In the genomic region with DNA sequence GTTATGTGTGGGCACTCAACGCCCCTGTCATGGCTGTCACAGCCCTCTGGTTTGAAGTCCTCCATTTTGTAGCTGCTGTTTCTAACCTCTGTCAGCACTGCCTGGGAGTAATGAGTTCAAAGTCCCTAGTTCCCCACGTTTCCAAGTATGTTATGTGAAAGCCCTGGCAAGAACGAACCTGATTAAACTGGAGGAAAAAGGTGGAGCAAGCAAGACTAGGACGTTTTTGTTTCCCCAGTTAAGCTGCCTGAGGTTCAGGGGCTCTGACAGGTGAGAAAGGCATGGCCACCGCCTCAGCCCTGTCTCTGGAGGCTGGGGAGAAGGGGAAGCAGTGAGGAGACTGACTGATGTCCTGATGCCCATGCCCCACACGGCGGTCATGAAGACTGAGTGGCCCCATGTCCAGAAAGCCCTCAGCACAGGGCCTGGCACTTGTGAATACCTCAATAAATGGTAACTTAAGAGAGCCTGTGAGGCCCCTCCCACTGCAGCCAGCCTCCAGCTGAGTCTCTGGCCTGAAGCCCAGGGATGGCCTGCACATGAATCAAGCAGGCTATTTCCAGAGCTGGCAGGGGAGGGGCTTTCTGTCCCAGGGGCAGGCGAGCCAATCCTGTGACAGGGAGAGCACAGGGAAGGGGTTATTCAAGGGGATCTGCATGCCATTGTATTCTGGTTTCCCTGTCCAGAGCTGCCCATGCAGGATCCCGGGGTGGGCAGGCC, we compare ENCODE assay signal across 8 cellular contexts.
DNase-seq lines count a peak whose midpoint lies in the region; ATAC-seq and TF ChIP-seq lines count a peak whose summit lies in the region.

No MANE protein-coding gene starts in this region.

- ATAC-seq in GM21825 (IDR thresholded peaks at IDR 0.05; ENCODE audit: unreplicated experiment) (no peak), HG03520 (IDR thresholded peaks at IDR 0.05; ENCODE audit: unreplicated experiment) (no peak)

- peaks cover 13 to 48% (median 32%) of the 10 kb centered on the region in 4 donors for H3K36me3 ChIP-seq in stomach

- H3K9me3 ChIP-seq in stomach = no peaks in the 10 kb centered on the region

- peaks cover 91 to 100% (median 99%) of the 10 kb centered on the region in 4 donors for H3K4me1 ChIP-seq in stomach

- TF ChIP-seq EP300 in stomach (IDR thresholded peaks at IDR 0.05) = no peak

- peak overlapping the region in 1 of 4 donors; percentile 6 for H3K4me3 ChIP-seq in stomach

- H3K27me3 ChIP-seq in stomach = no peaks in the 10 kb centered on the region

- WGBS in stomach, 5 donors = 24 to 31% (median 25%) methylated on average over 8 to 9 of the region's 9 CpGs

- intact Hi-C loops in stomach (cut with DNase I; ENCODE audit: low total_unique reads) = loop anchor here (5.0 kb wide), 1 partner anchor 116 kb away; no protein-coding TSS in a partner anchor

- DNase-seq in DMS153 treated with DMSO at 0.1 percent for 48 hours (lab: John Stamatoyannopoulos, UW; ENCODE audit: unreplicated experiment) = peak; percentile 8
- peak; percentile 83 for DNase-seq in NCI-H2227 (lab: John Stamatoyannopoulos, UW; ENCODE audit: unreplicated experiment)
- peak; percentile 91 for DNase-seq in cerebellar cortex (ENCODE audit: low spot score)
- peak; percentile 93 for DNase-seq in kidney tubule cell (ENCODE audit: low spot score)
- peak; percentile 89 for DNase-seq in stomach
- DNase-seq in GM19240 (ENCODE audit: insufficient read length, low spot score) = no peak

- peak overlapping the region; percentile 70 to 82 (median 79) for H3K27ac ChIP-seq in stomach

- no peak for TF ChIP-seq POLR2A in stomach (IDR thresholded peaks at IDR 0.05)

- no peak for TF ChIP-seq CTCF in stomach (IDR thresholded peaks at IDR 0.05)
